8 cellular contexts compared by ENCODE assay signal in genomic region chr7:30074422-30075030, GRCh38. TPM values are rescaled to one million over a fixed set of nuclear protein-coding genes. Genes with fewer than 3 reads are reported as not detected.
A peak's percentile ranks its signal among the peaks of the same experiment; 100 is the strongest.
DNase-seq lines count a peak whose midpoint lies in the region; ATAC-seq, FAIRE-seq and TF ChIP-seq lines count a peak whose summit lies in the region.

No MANE protein-coding gene starts in this region.

- peaks cover 8% of the 10 kb centered on the region; the same call in 1 of the 2 replicates for H3K36me3 ChIP-seq in WERI-Rb-1
- peaks cover 11 to 29% of the 10 kb centered on the region in 2 experiments; a peak in 4 of 5 replicates for H3K36me3 ChIP-seq in HepG2 (replicated peaks in 1 of 2; ENCODE audit: control insufficient read depth in 1 of 2, insufficient read depth in 2 of 2, low read length in 2 of 2)
- peaks cover 12% of the 10 kb centered on the region for H3K36me3 ChIP-seq in suprapubic skin

- H2AFZ ChIP-seq in HepG2 (ENCODE audit: low read length): no peak overlapping the region

- FAIRE-seq in HepG2 (lab: Jason Lieb, UNC): no peak

- CTCF ChIA-PET in HepG2 (lab: Yijun Ruan, JAX; ENCODE audit: low intra/inter-chr PET ratio, low total read pairs): no interaction called here

- TF ChIP-seq POLR2A in HepG2 (IDR thresholded peaks at IDR 0.05; ENCODE audit: insufficient read depth in 1 of 2, low read depth in 2 of 2, low read length in 2 of 2) (no peak), suprapubic skin (IDR thresholded peaks at IDR 0.05) (no peak)

- no peak for TF ChIP-seq EP300 in HepG2 (IDR thresholded peaks at IDR 0.05; ENCODE audit: low read depth in 2 of 2, low read length in 2 of 2)
- TF ChIP-seq EP300 in HepG2 (CRISPR knock-in tag; IDR thresholded peaks at IDR 0.05; ENCODE audit: borderline replicate concordance): no peak
- TF ChIP-seq EP300 in suprapubic skin (IDR thresholded peaks at IDR 0.05): no peak

- intact Hi-C loops in HepG2 (cut with micrococcal nuclease; ENCODE audit: unreplicated experiment): no loop called here

- H3K4me3 ChIP-seq in WERI-Rb-1 (ENCODE audit: low read depth, low read length): no peak overlapping the region
- no peak overlapping the region for H3K4me3 ChIP-seq in HepG2 (replicated peaks in 1 of 3; ENCODE audit: insufficient read depth in 1 of 3, low read depth in 2 of 3, low read length in 3 of 3)
- H3K4me3 ChIP-seq in suprapubic skin: no peak overlapping the region

- DNase-seq in NCI-H524 (lab: John Stamatoyannopoulos, UW) (peak; percentile 27 to 53), NCI-H524 treated with DMSO at 0.1 percent for 48 hours (lab: John Stamatoyannopoulos, UW) (no peak), NCI-H128 (lab: John Stamatoyannopoulos, UW; ENCODE audit: unreplicated experiment) (peak; percentile 32), WERI-Rb-1 (no peak), HepG2 (ENCODE audit: low spot score) (peak; percentile 30), suprapubic skin (ENCODE audit: low spot score in 2 of 2) (no peak)
- DNase-seq in activated T-cell treated with anti-CD3 and anti-CD28 coated beads, Interleukin-2, amount 50 U/mL, for 1 hour: no peak

- no TSS peak for BruUV-seq in HepG2 (replicated peaks; lab: Mats Ljungman, UMichigan)

- POLR2A ChIA-PET in HepG2 (lab: Yijun Ruan, JAX): no interaction called here

- WGBS in HepG2 (ENCODE audit: low lambda C conversion rate): 83% methylated on average over 1 of the region's 1 CpG
- 45% methylated on average over 1 of the region's 1 CpG for WGBS in suprapubic skin

- H3K4me1 ChIP-seq in HepG2 (ENCODE audit: insufficient read depth, low read length) (peaks cover 3% of the 10 kb centered on the region), suprapubic skin (peaks cover 4% of the 10 kb centered on the region)

- H3K79me2 ChIP-seq in HepG2 (ENCODE audit: insufficient read depth, low read length): no peaks in the 10 kb centered on the region

- H3K9ac ChIP-seq in HepG2 (ENCODE audit: insufficient read depth, low read depth, low read length): no peak overlapping the region

- TF ChIP-seq CTCF in WERI-Rb-1 (IDR thresholded peaks at IDR 0.05; ENCODE audit: low read depth, low read length) (peak; percentile 42; the same call in 1 of the 2 replicates), HepG2 (CRISPR knock-in tag; IDR thresholded peaks at IDR 0.05) (peak; percentile 51), suprapubic skin (IDR thresholded peaks at IDR 0.05) (peak in 1 of 2 donors; percentile 22)

- TF ChIP-seq RAD21 in HepG2 (CRISPR knock-in tag; IDR thresholded peaks at IDR 0.05): no peak

- in situ Hi-C loops in HepG2 (cut with HindIII; ENCODE audit: extremely low pct_ligation_motif_present, low pct_unique_long_range_greater_than_20kb): no loop called here

- no peak overlapping the region for H3K27ac ChIP-seq in WERI-Rb-1
- H3K27ac ChIP-seq in HepG2 (ENCODE audit: extremely low read length, insufficient read depth, low read length): no peak overlapping the region
- H3K27ac ChIP-seq in suprapubic skin: no peak overlapping the region

- peaks cover 7% of the 10 kb centered on the region; the same call in 1 of the 2 replicates for H4K20me1 ChIP-seq in HepG2 (ENCODE audit: insufficient read depth, low read length)

- H3K27me3 ChIP-seq in WERI-Rb-1 (ENCODE audit: insufficient read depth, low read depth, severe bottlenecking) (no peaks in the 10 kb centered on the region), HepG2 (ENCODE audit: control insufficient read depth in 1 of 2, insufficient read depth in 2 of 2, low read length in 2 of 2) (no peaks in the 10 kb centered on the region), suprapubic skin (no peaks in the 10 kb centered on the region)

- ATAC-seq in HepG2 (no peak), GM18517 (IDR thresholded peaks at IDR 0.05; ENCODE audit: unreplicated experiment) (no peak)

- H3K9me3 ChIP-seq in WERI-Rb-1 (ENCODE audit: severe bottlenecking): no peaks in the 10 kb centered on the region
- no peaks in the 10 kb centered on the region for H3K9me3 ChIP-seq in HepG2 (ENCODE audit: low read length)
- H3K9me3 ChIP-seq in suprapubic skin: no peaks in the 10 kb centered on the region

- H3K4me2 ChIP-seq in HepG2 (ENCODE audit: low read depth, low read length): no peak overlapping the region

TF ChIP-seq in HepG2, 621 proteins besides CTCF, POLR2A, EP300 and RAD21:
- TF ChIP-seq STAG1 (CRISPR knock-in tag; IDR thresholded peaks at IDR 0.05): peak; percentile 54
- TF ChIP-seq, protein P1, sequence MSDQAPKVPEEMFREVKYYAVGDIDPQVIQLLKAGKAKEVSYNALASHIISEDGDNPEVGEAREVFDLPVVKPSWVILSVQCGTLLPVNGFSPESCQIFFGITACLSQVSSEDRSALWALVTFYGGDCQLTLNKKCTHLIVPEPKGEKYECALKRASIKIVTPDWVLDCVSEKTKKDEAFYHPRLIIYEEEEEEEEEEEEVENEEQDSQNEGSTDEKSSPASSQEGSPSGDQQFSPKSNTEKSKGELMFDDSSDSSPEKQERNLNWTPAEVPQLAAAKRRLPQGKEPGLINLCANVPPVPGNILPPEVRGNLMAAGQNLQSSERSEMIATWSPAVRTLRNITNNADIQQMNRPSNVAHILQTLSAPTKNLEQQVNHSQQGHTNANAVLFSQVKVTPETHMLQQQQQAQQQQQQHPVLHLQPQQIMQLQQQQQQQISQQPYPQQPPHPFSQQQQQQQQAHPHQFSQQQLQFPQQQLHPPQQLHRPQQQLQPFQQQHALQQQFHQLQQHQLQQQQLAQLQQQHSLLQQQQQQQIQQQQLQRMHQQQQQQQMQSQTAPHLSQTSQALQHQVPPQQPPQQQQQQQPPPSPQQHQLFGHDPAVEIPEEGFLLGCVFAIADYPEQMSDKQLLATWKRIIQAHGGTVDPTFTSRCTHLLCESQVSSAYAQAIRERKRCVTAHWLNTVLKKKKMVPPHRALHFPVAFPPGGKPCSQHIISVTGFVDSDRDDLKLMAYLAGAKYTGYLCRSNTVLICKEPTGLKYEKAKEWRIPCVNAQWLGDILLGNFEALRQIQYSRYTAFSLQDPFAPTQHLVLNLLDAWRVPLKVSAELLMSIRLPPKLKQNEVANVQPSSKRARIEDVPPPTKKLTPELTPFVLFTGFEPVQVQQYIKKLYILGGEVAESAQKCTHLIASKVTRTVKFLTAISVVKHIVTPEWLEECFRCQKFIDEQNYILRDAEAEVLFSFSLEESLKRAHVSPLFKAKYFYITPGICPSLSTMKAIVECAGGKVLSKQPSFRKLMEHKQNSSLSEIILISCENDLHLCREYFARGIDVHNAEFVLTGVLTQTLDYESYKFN (CRISPR knock-in tag; conservative IDR thresholded peaks at IDR 0.05): no peak
- TF ChIP-seq MIXL1 (CRISPR knock-in tag; IDR thresholded peaks at IDR 0.05): 0 out of 2 replicates have a peak, but pooled peaks have one; percentile 49

RNA-seq across cellular contexts. Expression of gene PLEKHA8, which starts 46.3 kb away (rescaled TPM):
- total RNA-seq in HepG2 (2016; rRNA removed; fragmentation: Illumina TruSeq; extraction: Trizol) (26.4 and 32.5 TPM in 2 replicates), suprapubic skin (10 to 100 TPM in 1 of 4 donors, 1 to 10 TPM in 3; 5.7 to 12.4 (median 7.2) TPM)
- 9.2 and 11.0 TPM in 2 replicates for total RNA-seq in HepG2 (2016; cell fraction: cytosol; rRNA removed; fragmentation: Illumina TruSeq; extraction: Trizol; ENCODE audit: low read depth)
- total RNA-seq in HepG2 (2016; cell fraction: insoluble cytoplasmic fraction; rRNA removed; fragmentation: Illumina TruSeq; extraction: Trizol): 22.6 and 30.8 TPM in 2 replicates
- total RNA-seq in HepG2 (2016; cell fraction: membrane; rRNA removed; fragmentation: Illumina TruSeq; extraction: Trizol): 20.5 and 24.2 TPM in 2 replicates
- 29.3 and 30.9 TPM in 2 replicates for total RNA-seq in HepG2 (2016; cell fraction: nucleus; rRNA removed; fragmentation: Illumina TruSeq; extraction: Trizol)
- polyA plus RNA-seq in HepG2 (2011; rRNA removed): 11.1 and 12.5 TPM in 2 replicates
- 4.8 and 7.6 TPM in 2 replicates for polyA plus RNA-seq in HepG2 (2011; cell fraction: cytosol; rRNA removed)
- polyA plus RNA-seq in HepG2 (2011; cell fraction: nucleus; rRNA removed): 14.1 and 14.5 TPM in 2 replicates
- polyA plus RNA-seq in HepG2 (2012): 12.0 and 14.3 TPM in 2 replicates
- 4.6 and 5.2 TPM in 2 replicates for polyA plus RNA-seq in HepG2 (2016; cell fraction: cytosol; fragmentation: Illumina TruSeq; extraction: Trizol; ENCODE audit: low read depth)
- polyA plus RNA-seq in HepG2 (2016; cell fraction: insoluble cytoplasmic fraction; fragmentation: Illumina TruSeq; extraction: Trizol; ENCODE audit: low read depth): 20.6 and 20.9 TPM in 2 replicates
- polyA plus RNA-seq in HepG2 (2016; cell fraction: membrane; fragmentation: Illumina TruSeq; extraction: Trizol; ENCODE audit: low read depth): 10.8 and 11.4 TPM in 2 replicates
- polyA plus RNA-seq in HepG2 (2016; cell fraction: nucleus; fragmentation: Illumina TruSeq; extraction: Trizol; ENCODE audit: insufficient read depth, low read depth): 18.0 and 18.2 TPM in 2 replicates
- 4.2 and 13.4 TPM in 2 replicates for polyA minus RNA-seq in HepG2 (2011; rRNA and poly(A)+ RNA removed; ENCODE audit: low replicate concordance)
- polyA minus RNA-seq in HepG2 (2011; cell fraction: cytosol; rRNA and poly(A)+ RNA removed): 10.9 and 14.0 TPM in 2 replicates
- polyA minus RNA-seq in HepG2 (2011; cell fraction: nucleus; rRNA and poly(A)+ RNA removed): 51.5 and 54.2 TPM in 2 replicates

RNA-seq across cellular contexts. Expression of gene FKBP14, which starts 48.0 kb away (rescaled TPM):
- total RNA-seq in HepG2 (2016; rRNA removed; fragmentation: Illumina TruSeq; extraction: Trizol) (20.2 and 32.3 TPM in 2 replicates), suprapubic skin (1 to 10 TPM; 4.7 to 8.0 (median 6.8) TPM)
- total RNA-seq in HepG2 (2016; cell fraction: cytosol; rRNA removed; fragmentation: Illumina TruSeq; extraction: Trizol; ENCODE audit: low read depth): 1.4 and 2.1 TPM in 2 replicates
- 24.8 and 33.7 TPM in 2 replicates for total RNA-seq in HepG2 (2016; cell fraction: insoluble cytoplasmic fraction; rRNA removed; fragmentation: Illumina TruSeq; extraction: Trizol)
- 6.5 and 7.2 TPM in 2 replicates for total RNA-seq in HepG2 (2016; cell fraction: membrane; rRNA removed; fragmentation: Illumina TruSeq; extraction: Trizol)
- total RNA-seq in HepG2 (2016; cell fraction: nucleus; rRNA removed; fragmentation: Illumina TruSeq; extraction: Trizol): 42.5 and 43.1 TPM in 2 replicates
- 14.2 and 20.0 TPM in 2 replicates for polyA plus RNA-seq in HepG2 (2011; rRNA removed)
- 9.5 and 13.3 TPM in 2 replicates for polyA plus RNA-seq in HepG2 (2011; cell fraction: cytosol; rRNA removed)
- polyA plus RNA-seq in HepG2 (2011; cell fraction: nucleus; rRNA removed): 3.2 and 4.0 TPM in 2 replicates
- 16.2 and 17.4 TPM in 2 replicates for polyA plus RNA-seq in HepG2 (2012)
- polyA plus RNA-seq in HepG2 (2016; cell fraction: cytosol; fragmentation: Illumina TruSeq; extraction: Trizol; ENCODE audit: low read depth): 0.87 and 1.7 TPM in 2 replicates
- polyA plus RNA-seq in HepG2 (2016; cell fraction: insoluble cytoplasmic fraction; fragmentation: Illumina TruSeq; extraction: Trizol; ENCODE audit: low read depth): 14.3 and 18.2 TPM in 2 replicates
- polyA plus RNA-seq in HepG2 (2016; cell fraction: membrane; fragmentation: Illumina TruSeq; extraction: Trizol; ENCODE audit: low read depth): 3.0 and 3.7 TPM in 2 replicates
- 40.4 and 40.5 TPM in 2 replicates for polyA plus RNA-seq in HepG2 (2016; cell fraction: nucleus; fragmentation: Illumina TruSeq; extraction: Trizol; ENCODE audit: insufficient read depth, low read depth)
- polyA minus RNA-seq in HepG2 (2011; rRNA and poly(A)+ RNA removed; ENCODE audit: low replicate concordance): 5.7 and 13.0 TPM in 2 replicates
- 12.8 TPM in 2 replicates for polyA minus RNA-seq in HepG2 (2011; cell fraction: cytosol; rRNA and poly(A)+ RNA removed)
- polyA minus RNA-seq in HepG2 (2011; cell fraction: nucleus; rRNA and poly(A)+ RNA removed): 17.7 and 17.8 TPM in 2 replicates

Comparison
In these comparisons a context has a peak if more than half of its experiments do, and no peak if none do; other contexts are left out.
1. DNase-seq: peak in NCI-H524 (2 of 2), NCI-H128 (single experiment) and HepG2 (single experiment); none in NCI-H524 treated with DMSO at 0.1 percent for 48 hours (single experiment), WERI-Rb-1 (single experiment), suprapubic skin (0 of 2) and activated T-cell treated with anti-CD3 and anti-CD28 coated beads, Interleukin-2, amount 50 U/mL, for 1 hour (single experiment).